ENCODE assay signal across 10 cellular contexts in genomic region chr18:63152791-63153190, GRCh38.
DNase-seq lines count a peak whose midpoint lies in the region; ATAC-seq, FAIRE-seq and TF ChIP-seq lines count a peak whose summit lies in the region.
"Had no signal": no experiment of that assay in that cellular context is flagged by ENCODE, and none has a peak within 500 bp of the region (broad histone marks: within the 10 kb centered on the region; RNA-seq: fewer than 3 reads in every experiment).

No MANE protein-coding gene starts in this region.

- ATAC-seq in GM21529 (IDR thresholded peaks at IDR 0.05; ENCODE audit: unreplicated experiment) (peak; percentile 27), T-helper 17 cell (no peak)
- ATAC-seq in naive thymus-derived CD8-positive, alpha-beta T cell, result no peak

- FAIRE-seq in GM12892 (lab: Jason Lieb, UNC), result peak; percentile 94

- POLR2A ChIA-PET in naive thymus-derived CD8-positive, alpha-beta T cell (lab: Charles Lee), result interaction anchor here (0.5 to 7.5 kb wide), 4 partner anchors 12 to 166 kb away, joined by 3 to 58 read pairs (median 4); partner anchors contain the start of gene BCL2

- H3K27me3 Mint-ChIP-seq in T-helper 17 cell, result no peaks in the 10 kb centered on the region
- H3K27me3 Mint-ChIP-seq in naive thymus-derived CD8-positive, alpha-beta T cell, result no peaks in the 10 kb centered on the region

- TF ChIP-seq POLR2A in GM12892 (IDR thresholded peaks at IDR 0.05; ENCODE audit: low read depth, low read length), result peak; percentile 76

- H3K9me3 ChIP-seq in T-helper 17 cell (ENCODE audit: control insufficient read depth, low read length, poor library complexity, severe bottlenecking), result no peaks in the 10 kb centered on the region
- H3K9me3 ChIP-seq: prostate gland had no signal

- no peaks in the 10 kb centered on the region for H3K36me3 Mint-ChIP-seq in T-helper 17 cell (ENCODE audit: low read depth)
- H3K36me3 Mint-ChIP-seq in naive thymus-derived CD8-positive, alpha-beta T cell, result peaks cover 0 to 17% (median 3%) of the 10 kb centered on the region in 3 donors

- intact Hi-C loops in posterior vena cava (cut with DNase I), result no loop called here

- H3K27ac Mint-ChIP-seq in T-helper 17 cell, result peak overlapping the region; percentile 100
- peak overlapping the region; percentile 16 to 100 (median 76) for H3K27ac Mint-ChIP-seq in naive thymus-derived CD8-positive, alpha-beta T cell

- H3K9me3 Mint-ChIP-seq in naive thymus-derived CD8-positive, alpha-beta T cell, result no peaks in the 10 kb centered on the region

- H3K4me1 Mint-ChIP-seq in T-helper 17 cell, result peaks cover 66% of the 10 kb centered on the region
- peaks cover 52 to 77% (median 75%) of the 10 kb centered on the region in 4 donors for H3K4me1 Mint-ChIP-seq in naive thymus-derived CD8-positive, alpha-beta T cell

- DNase-seq in GM12892 (ENCODE audit: insufficient read length), result no peak
- no peak for DNase-seq in T-helper 17 cell
- no peak for DNase-seq in naive thymus-derived CD8-positive, alpha-beta T cell
- DNase-seq in DMS153 treated with DMSO at 0.1 percent for 48 hours (lab: John Stamatoyannopoulos, UW; ENCODE audit: unreplicated experiment), result no peak
- DNase-seq in NCI-H446 (lab: John Stamatoyannopoulos, UW), result no peak
- DNase-seq in posterior vena cava (ENCODE audit: low spot score), result no peak
- DNase-seq: mesenchymal stem cell, SHP77 had no signal

- peak overlapping the region; percentile 83 for H3K4me3 Mint-ChIP-seq in T-helper 17 cell
- H3K4me3 Mint-ChIP-seq in naive thymus-derived CD8-positive, alpha-beta T cell, result peak overlapping the region in 9 of 10 donors; percentile 15 to 75 (median 47)
